ENCODE assay signal across 8 cellular contexts in genomic region chr21:44911384-44912157, GRCh38. TPM values are rescaled to one million over a fixed set of nuclear protein-coding genes. Genes with fewer than 3 reads are reported as not detected.
DNase-seq lines count a peak whose midpoint lies in the region; ATAC-seq, FAIRE-seq and TF ChIP-seq lines count a peak whose summit lies in the region.

No MANE protein-coding gene starts in this region.

- no peak for FAIRE-seq in A549 (lab: Jason Lieb, UNC)

- no peaks in the 10 kb centered on the region for H3K9me3 Mint-ChIP-seq in activated naive CD8-positive, alpha-beta T cell treated with anti-CD3 and anti-CD28 coated beads for 36 hours

- peak; percentile 71 to 91 for ATAC-seq in A549
- peak; percentile 63 for ATAC-seq in HCT116

- no peaks in the 10 kb centered on the region for H3K36me3 ChIP-seq in HCT116 (ENCODE audit: control insufficient read depth in 1 of 2, insufficient read depth in 2 of 2, low read length in 2 of 2)

- no peaks in the 10 kb centered on the region for H3K79me2 ChIP-seq in HCT116 (ENCODE audit: insufficient read depth, low read length)

- no peaks in the 10 kb centered on the region for H3K27me3 Mint-ChIP-seq in activated naive CD8-positive, alpha-beta T cell treated with anti-CD3 and anti-CD28 coated beads for 36 hours

- RAD21 ChIA-PET in HCT116 (lab: Charles Lee; ENCODE audit: low non-redundant PET in 1 of 2, low total read pairs in 2 of 2, uncharacterized antibody in 2 of 2, unreplicated experiment in 2 of 2), result no interaction called here

- peak overlapping the region; percentile 77 for H3K27ac Mint-ChIP-seq in activated naive CD8-positive, alpha-beta T cell treated with anti-CD3 and anti-CD28 coated beads for 36 hours

- no peak for TF ChIP-seq EP300 in A549 (IDR thresholded peaks at IDR 0.05)

- no peaks in the 10 kb centered on the region for H3K9me2 ChIP-seq in HCT116 (ENCODE audit: insufficient read depth)

- H3K4me3 ChIP-seq in A549 (no peak overlapping the region), HCT116 (replicated peaks in 1 of 2; ENCODE audit: low read depth in 1 of 2, low read length in 2 of 2) (no peak overlapping the region)

- POLR2A ChIA-PET in A549 (lab: Yijun Ruan, JAX), result interaction anchor here (0.9 to 1.0 kb wide), 2 partner anchors 16 to 38 kb away, joined by 4 to 9 read pairs; partner anchors contain the start of gene PTTG1IP
- POLR2A ChIA-PET in HCT116 (lab: Charles Lee), result no interaction called here

- 46% methylated on average over 7 of the region's 19 CpGs for WGBS in A549 (ENCODE audit: missing lambda C conversion rate)

- peak overlapping the region; percentile 55 for H3K4me2 ChIP-seq in A549
- no peak overlapping the region for H3K4me2 ChIP-seq in HCT116 (ENCODE audit: low read length)

- peaks cover 21% of the 10 kb centered on the region for H3K36me3 Mint-ChIP-seq in activated naive CD8-positive, alpha-beta T cell treated with anti-CD3 and anti-CD28 coated beads for 36 hours

- TF ChIP-seq CTCF in A549 (IDR thresholded peaks at IDR 0.05) (peak; percentile 41), HCT116 (IDR thresholded peaks at IDR 0.05 in 2 of 3, conservative IDR thresholded peaks at IDR 0.05 in 1 of 3; ENCODE audit: borderline replicate concordance in 1 of 3, insufficient read depth in 1 of 3, low read depth in 2 of 3, low read length in 2 of 3) (peak in 1 of 3 experiments; percentile 13; a peak in 1 of 6 replicates)

- peaks cover 17% of the 10 kb centered on the region; the same call in 1 of the 2 replicates for H3K27me3 ChIP-seq in HCT116 (ENCODE audit: insufficient read depth, low read length)

- H3K4me1 ChIP-seq in A549, result peaks cover 39% of the 10 kb centered on the region
- peaks cover 10 to 27% of the 10 kb centered on the region in 2 experiments; a peak in 3 of 4 replicates for H3K4me1 ChIP-seq in HCT116 (ENCODE audit: control insufficient read depth in 1 of 2, insufficient read depth in 2 of 2, low read length in 2 of 2)

- intact Hi-C loops in HCT116 (cut with micrococcal nuclease), result no loop called here

- H3K27ac ChIP-seq in A549, result peak overlapping the region; percentile 73 to 87
- no peak overlapping the region for H3K27ac ChIP-seq in HCT116 (ENCODE audit: low read depth, low read length)

- DNase-seq in A549 (ENCODE audit: low read depth in 1 of 2, low spot score in 1 of 2) (peak in 1 of 2 experiments; percentile 56), HCT116 (ENCODE audit: low read depth, low spot score) (no peak), SHP77 (lab: John Stamatoyannopoulos, UW) (peak; percentile 23 to 66), iPS-NIHi7 (ENCODE audit: extremely low spot score) (peak; percentile 44), 8988T (no peak), HPDE6-E6E7 (ENCODE audit: extremely low spot score) (no peak)
- DNase-seq in activated naive CD8-positive, alpha-beta T cell treated with anti-CD3 and anti-CD28 coated beads for 36 hours, result peak; percentile 70
- peak; percentile 33 for DNase-seq in stimulated activated CD8-positive, alpha-beta memory T cell treated with anti-CD3 and anti-CD28 coated beads, Interleukin-12 subunit alpha, Interleukin-12 subunit beta, amount 100 ng/mL, for 1 hour (ENCODE audit: low read depth)

- H4K20me1 ChIP-seq in HCT116 (ENCODE audit: insufficient read depth), result no peaks in the 10 kb centered on the region

- H3K9ac ChIP-seq in HCT116 (ENCODE audit: low read length), result no peak overlapping the region

- BruUV-seq in HCT116 (replicated peaks; lab: Mats Ljungman, UMichigan), result no TSS peak

- H3K9me3 ChIP-seq in A549 (no peaks in the 10 kb centered on the region), HCT116 (ENCODE audit: control insufficient read depth in 1 of 2, insufficient read depth in 1 of 2, low read depth in 1 of 2, low read length in 2 of 2) (no peaks in the 10 kb centered on the region)

- H3K4me1 Mint-ChIP-seq in activated naive CD8-positive, alpha-beta T cell treated with anti-CD3 and anti-CD28 coated beads for 36 hours, result peaks cover 71% of the 10 kb centered on the region

- CTCF ChIA-PET in A549 (lab: Yijun Ruan, JAX), result interaction anchor here (0.8 to 3.4 kb wide), 9 partner anchors 13 to 153 kb away, joined by 3 to 14 read pairs (median 3); no protein-coding TSS in a partner anchor
- CTCF ChIA-PET in HCT116 (lab: Charles Lee), result no interaction called here

- TF ChIP-seq RAD21 in A549 (conservative IDR thresholded peaks at IDR 0.05 in 1 of 2, IDR thresholded peaks at IDR 0.05 in 1 of 2) (peak; percentile 35 to 47; a peak in 4 of 5 replicates), HCT116 (IDR thresholded peaks at IDR 0.05; ENCODE audit: low read depth) (no peak)

- TF ChIP-seq POLR2A in A549 (IDR thresholded peaks at IDR 0.05; ENCODE audit: low read length) (no peak), HCT116 (IDR thresholded peaks at IDR 0.05; ENCODE audit: borderline replicate concordance, extremely low read depth, insufficient read depth, insufficient read length) (no peak)

- no peak overlapping the region for H2AFZ ChIP-seq in HCT116 (ENCODE audit: low read depth, low read length, poor library complexity, severe bottlenecking)

- H3K4me3 Mint-ChIP-seq in activated naive CD8-positive, alpha-beta T cell treated with anti-CD3 and anti-CD28 coated beads for 36 hours, result peak overlapping the region; percentile 38

TF ChIP-seq in A549, 52 proteins besides CTCF, POLR2A, EP300 and RAD21:
- TF ChIP-seq ZSCAN20 (CRISPR knock-in tag; IDR thresholded peaks at IDR 0.05) (no peak), SMC3 (IDR thresholded peaks at IDR 0.05) (0 out of 3 replicates have a peak, but pooled peaks have one; percentile 18), POLR2AphosphoS2 (conservative IDR thresholded peaks at IDR 0.05; ENCODE audit: low read length) (no peak)
TF ChIP-seq in A549: peak in this region for 1.

TF ChIP-seq in HCT116, 20 proteins besides CTCF, POLR2A, EP300 and RAD21:
- TF ChIP-seq ZNF274 (IDR thresholded peaks at IDR 0.05; ENCODE audit: low read depth, low read length), result no peak
- TF ChIP-seq JUND (IDR thresholded peaks at IDR 0.05), result no peak
- peak; percentile 32; the same call in 1 of the 2 replicates for TF ChIP-seq ZFX (IDR thresholded peaks at IDR 0.05)
- no peak for TF ChIP-seq SP1 (IDR thresholded peaks at IDR 0.05; ENCODE audit: low read depth)

RNA-seq across cellular contexts. Expression of gene ITGB2, which starts 9.1 kb away (rescaled TPM):
- 0.59 and 0.62 TPM in 2 replicates for polyA plus RNA-seq in A549 (2011; rRNA removed)
- 0.27 and 0.32 TPM in 2 replicates for polyA plus RNA-seq in A549 (2012; cell fraction: cytosol; rRNA removed)
- polyA plus RNA-seq in A549 (2012; cell fraction: nucleus; rRNA removed), result 0.65 and 1.1 TPM in 2 replicates
- 0.34 to 0.54 TPM (median 0.46 TPM) in 3 replicates for polyA plus RNA-seq in A549 (2017; fragmentation: RNase III; extraction: RNeasy Plus Mini Kit Qiagen cat#74134 plus additional on column Dnase treatment)
- polyA minus RNA-seq in A549 (2011; rRNA and poly(A)+ RNA removed), result 0.29 and 1.1 TPM in 2 replicates
- total RNA-seq in HCT116 (2021; ENCODE audit: unreplicated experiment), result 1.5 TPM
- polyA plus RNA-seq in HCT116 (2012), result 0.10 and 0.17 TPM in 2 replicates
- 100 to 1,000 TPM; 223 to 234 TPM for total RNA-seq in activated naive CD8-positive, alpha-beta T cell treated with anti-CD3 and anti-CD28 coated beads for 36 hours

RNA-seq across cellular contexts. Expression of gene SLX9, which starts 28.3 kb away (rescaled TPM):
- polyA plus RNA-seq in A549 (2011; rRNA removed) (12.7 and 26.9 TPM in 2 replicates), A549 (2017; fragmentation: RNase III; extraction: RNeasy Plus Mini Kit Qiagen cat#74134 plus additional on column Dnase treatment) (40.4 to 43.1 TPM (median 40.6 TPM) in 3 replicates)
- 46.9 and 53.8 TPM in 2 replicates for polyA plus RNA-seq in A549 (2012; cell fraction: cytosol; rRNA removed)
- polyA plus RNA-seq in A549 (2012; cell fraction: nucleus; rRNA removed), result 34.0 and 36.1 TPM in 2 replicates
- 6.0 and 9.4 TPM in 2 replicates for polyA minus RNA-seq in A549 (2011; rRNA and poly(A)+ RNA removed)
- 61.9 TPM for total RNA-seq in HCT116 (2021; ENCODE audit: unreplicated experiment)
- polyA plus RNA-seq in HCT116 (2012), result 45.6 and 46.8 TPM in 2 replicates
- 10 to 100 TPM; 85.9 to 93.6 TPM for total RNA-seq in activated naive CD8-positive, alpha-beta T cell treated with anti-CD3 and anti-CD28 coated beads for 36 hours

RNA-seq across cellular contexts. Expression of gene PTTG1IP, which starts 38.1 kb away (rescaled TPM):
- polyA plus RNA-seq in A549 (2011; rRNA removed) (97.6 and 99.4 TPM in 2 replicates), A549 (2017; fragmentation: RNase III; extraction: RNeasy Plus Mini Kit Qiagen cat#74134 plus additional on column Dnase treatment) (93.2 to 103 TPM (median 98.7 TPM) in 3 replicates)
- polyA plus RNA-seq in A549 (2012; cell fraction: cytosol; rRNA removed), result 49.3 and 65.6 TPM in 2 replicates
- polyA plus RNA-seq in A549 (2012; cell fraction: nucleus; rRNA removed), result 52.1 and 60.9 TPM in 2 replicates
- polyA minus RNA-seq in A549 (2011; rRNA and poly(A)+ RNA removed), result 51.4 and 52.1 TPM in 2 replicates
- total RNA-seq in HCT116 (2021; ENCODE audit: unreplicated experiment), result 83.4 TPM
- polyA plus RNA-seq in HCT116 (2012), result 71.1 and 77.6 TPM in 2 replicates
- 10 to 100 TPM; 40.3 to 44.7 TPM for total RNA-seq in activated naive CD8-positive, alpha-beta T cell treated with anti-CD3 and anti-CD28 coated beads for 36 hours

Comparison
In these comparisons a context has a peak if more than half of its experiments do, and no peak if none do; other contexts are left out.
1. DNase-seq: peak in SHP77 (2 of 2), activated naive CD8-positive, alpha-beta T cell treated with anti-CD3 and anti-CD28 coated beads for 36 hours (single experiment), iPS-NIHi7 (single experiment) and stimulated activated CD8-positive, alpha-beta memory T cell treated with anti-CD3 and anti-CD28 coated beads, Interleukin-12 subunit alpha, Interleukin-12 subunit beta, amount 100 ng/mL, for 1 hour (single experiment); none in HCT116 (single experiment), 8988T (single experiment) and HPDE6-E6E7 (single experiment).
2. RNA of gene ITGB2, which starts 9.1 kb away (total RNA-seq): 223 to 234 TPM in activated naive CD8-positive, alpha-beta T cell treated with anti-CD3 and anti-CD28 coated beads for 36 hours; 1.5 TPM in HCT116 (single experiment); every median in the first group is over 10 times any median in the second.
3. Of the 6 proteins assayed by ChIP-seq in both A549 and HCT116: peak only in A549: RAD21; only in HCT116: none; in both: none; in neither: 4; mixed calls (peak in some experiments, not most) for 1.